Comparison of ENCODE assay signal across 12 cellular contexts in genomic region chr22:20904008-20904979, GRCh38. TPM values are rescaled to one million over a fixed set of nuclear protein-coding genes. Genes with fewer than 3 reads are reported as not detected.
DNase-seq lines count a peak whose midpoint lies in the region; ATAC-seq and TF ChIP-seq lines count a peak whose summit lies in the region.
"Had no signal": no experiment of that assay in that cellular context is flagged by ENCODE, and none has a peak within 500 bp of the region (broad histone marks: within the 10 kb centered on the region; RNA-seq: fewer than 3 reads in every experiment).

No MANE protein-coding gene starts in this region.

- H3K27ac ChIP-seq in ACC112 (ENCODE audit: low read depth, low read length): peak overlapping the region; percentile 80
- H3K27ac ChIP-seq in left lung: peak overlapping the region in 1 of 2 donors; percentile 29

- H3K27me3 ChIP-seq in ACC112 (ENCODE audit: insufficient read depth, low read length) (no peaks in the 10 kb centered on the region), left lung (no peaks in the 10 kb centered on the region)

- DNase-seq in HT1080 (ENCODE audit: low read depth) (peak; percentile 86), amniotic stem cell (lab: John Stamatoyannopoulos, UW) (peak; percentile 75), left lung (no peak), UCSD-AML1 (lab: John Stamatoyannopoulos, UW; ENCODE audit: unreplicated experiment) (no peak), NCI-H446 (lab: John Stamatoyannopoulos, UW) (no peak)
- DNase-seq: activated CD4-positive, alpha-beta T cell treated with anti-CD3 and anti-CD28 coated beads, Interleukin-2, amount 10 ng/mL, durations not matched to agents 7 days and 5 days; CD4-positive, alpha-beta T cell; cortex of kidney; NCI-H526 treated with DMSO at 0.1 percent for 48 hours had no signal

- no peaks in the 10 kb centered on the region for H3K9me3 ChIP-seq in left lung

- H3K4me3 ChIP-seq in ACC112 (ENCODE audit: low read depth, low read length) (peak overlapping the region; percentile 20), left lung (no peak overlapping the region)

- H3K4me1 ChIP-seq in ACC112 (ENCODE audit: control insufficient read depth, insufficient read depth, low read length, unreplicated experiment) (peaks cover 18% of the 10 kb centered on the region), left lung (peaks cover 0 to 17% of the 10 kb centered on the region in 2 donors)

- H3K79me2 ChIP-seq in ACC112 (ENCODE audit: control insufficient read depth, insufficient read depth, low read length, unreplicated experiment): no peaks in the 10 kb centered on the region

- peak; percentile 92 for ATAC-seq in left lung
- no peak for ATAC-seq in GM21447 (IDR thresholded peaks at IDR 0.05; ENCODE audit: unreplicated experiment)
- ATAC-seq in HG03469 (IDR thresholded peaks at IDR 0.05; ENCODE audit: unreplicated experiment): no peak

- no peak overlapping the region for H2AFZ ChIP-seq in ACC112 (ENCODE audit: low read length, unreplicated experiment)

- TF ChIP-seq CTCF in left lung (IDR thresholded peaks at IDR 0.05): no peak

- intact Hi-C loops in left lung (cut with DNase I): no loop called here

- H3K36me3 ChIP-seq in ACC112 (ENCODE audit: insufficient read depth, low read length) (no peaks in the 10 kb centered on the region), left lung (no peaks in the 10 kb centered on the region)

RNA-seq across cellular contexts. Expression of gene CRKL, which starts 12.9 kb away (rescaled TPM):
- 37.4 and 48.8 TPM in 2 replicates for total RNA-seq in HT1080 (2014; rRNA removed; shearing (Covaris generic))
- 38.0 and 44.6 TPM in 2 replicates for polyA plus RNA-seq in HT1080 (2015; cell fraction: cytosol; rRNA removed)
- polyA plus RNA-seq in HT1080 (2015; cell fraction: nucleus; rRNA removed): 44.4 and 45.3 TPM in 2 replicates
- 10 to 100 TPM; 56.7 to 59.4 TPM for total RNA-seq in left lung

RNA-seq across cellular contexts. Expression of gene SNAP29, which starts 45.5 kb away (rescaled TPM):
- 11.2 and 12.0 TPM in 2 replicates for total RNA-seq in HT1080 (2014; rRNA removed; shearing (Covaris generic))
- 16.5 and 17.4 TPM in 2 replicates for polyA plus RNA-seq in HT1080 (2015; cell fraction: cytosol; rRNA removed)
- polyA plus RNA-seq in HT1080 (2015; cell fraction: nucleus; rRNA removed): 7.0 and 7.4 TPM in 2 replicates
- 10 to 100 TPM; 26.7 to 28.7 TPM for total RNA-seq in left lung

RNA-seq across cellular contexts. Expression of gene PI4KA, which starts 45.7 kb away (rescaled TPM):
- total RNA-seq in HT1080 (2014; rRNA removed; shearing (Covaris generic)): 32.9 and 35.9 TPM in 2 replicates
- 22.3 and 22.8 TPM in 2 replicates for polyA plus RNA-seq in HT1080 (2015; cell fraction: cytosol; rRNA removed)
- polyA plus RNA-seq in HT1080 (2015; cell fraction: nucleus; rRNA removed): 76.2 and 80.1 TPM in 2 replicates
- 100 to 1,000 TPM in 1 of 2 donors, 10 to 100 TPM in 1; 86.7 to 108 TPM for total RNA-seq in left lung

Comparison
In these comparisons a context has a peak if more than half of its experiments do, and no peak if none do; other contexts are left out.
1. DNase-seq: peak in HT1080 (single experiment) and amniotic stem cell (single experiment); none in left lung (0 of 2), UCSD-AML1 (single experiment) and NCI-H446 (0 of 2).